In the genomic region with DNA sequence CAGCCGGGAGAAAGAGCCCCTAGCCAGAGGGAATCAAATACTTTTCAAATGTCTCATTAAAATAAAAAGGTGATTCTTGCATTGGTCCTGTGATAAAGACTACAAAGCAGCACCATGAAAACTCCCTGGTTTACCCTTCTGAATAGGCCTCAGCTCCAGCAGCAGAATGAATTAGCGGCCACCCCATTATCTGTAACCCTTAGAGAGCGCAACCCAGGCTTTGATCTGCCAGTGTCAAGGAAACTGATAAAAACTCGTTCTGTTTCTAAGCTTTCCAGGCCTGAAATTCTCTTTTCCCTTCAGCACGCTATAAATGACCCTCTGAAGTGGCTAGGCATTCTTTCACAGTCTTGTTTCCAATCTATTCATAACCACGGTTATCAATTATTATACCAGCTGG, we compare ENCODE assay signal across 18 cellular contexts.
DNase-seq lines count a peak whose midpoint lies in the region; ATAC-seq and TF ChIP-seq lines count a peak whose summit lies in the region.
"Had no signal": no experiment of that assay in that cellular context is flagged by ENCODE, and none has a peak within 500 bp of the region (broad histone marks: within the 10 kb centered on the region; RNA-seq: fewer than 3 reads in every experiment).

No MANE protein-coding gene starts in this region.

- intact Hi-C loops in transverse colon (cut with DNase I; ENCODE audit: low total_unique reads) = no loop called here

- H3K4me3 Mint-ChIP-seq in endodermal cell = no peak overlapping the region
- no peak overlapping the region for H3K4me3 Mint-ChIP-seq in type B pancreatic cell
- H3K4me3 Mint-ChIP-seq: CD4-positive, CD25-positive, alpha-beta regulatory T cell had no signal

- TF ChIP-seq POLR2A in transverse colon (IDR thresholded peaks at IDR 0.05) = no peak

- H3K27me3 Mint-ChIP-seq in endodermal cell (ENCODE audit: insufficient read depth) (no peaks in the 10 kb centered on the region), type B pancreatic cell (no peaks in the 10 kb centered on the region)
- H3K27me3 Mint-ChIP-seq: CD4-positive, CD25-positive, alpha-beta regulatory T cell had no signal

- H3K4me1 Mint-ChIP-seq in endodermal cell (peaks cover 27% of the 10 kb centered on the region), type B pancreatic cell (ENCODE audit: unreplicated experiment) (peaks cover 52% of the 10 kb centered on the region)
- H3K4me1 Mint-ChIP-seq: CD4-positive, CD25-positive, alpha-beta regulatory T cell had no signal

- TF ChIP-seq CTCF in endodermal cell (conservative IDR thresholded peaks at IDR 0.05) = no peak
- no peak for TF ChIP-seq CTCF in type B pancreatic cell (conservative IDR thresholded peaks at IDR 0.05)
- no peak for TF ChIP-seq CTCF in transverse colon (IDR thresholded peaks at IDR 0.05)

- DNase-seq in NCI-H2227 (lab: John Stamatoyannopoulos, UW; ENCODE audit: unreplicated experiment) = peak; percentile 16
- DNase-seq in endodermal cell = no peak
- no peak for DNase-seq in type B pancreatic cell (ENCODE audit: extremely low spot score, unreplicated experiment)
- DNase-seq in transverse colon = no peak
- DNase-seq in NCI-H146 treated with DMSO at 0.1 percent for 48 hours (lab: John Stamatoyannopoulos, UW; ENCODE audit: unreplicated experiment) = no peak
- DNase-seq: CD4-positive, CD25-positive, alpha-beta regulatory T cell; EL; IMR-90; Karpas-422; NCI-H1105 treated with DMSO at 0.1 percent for 48 hours; NCI-H187; NCI-H446 treated with DMSO at 0.1 percent for 48 hours; OCI-M1; RPMI8226 had no signal

- no peak overlapping the region for H3K27ac Mint-ChIP-seq in endodermal cell
- H3K27ac Mint-ChIP-seq in type B pancreatic cell = peak overlapping the region; percentile 38
- H3K27ac Mint-ChIP-seq: CD4-positive, CD25-positive, alpha-beta regulatory T cell had no signal

- no peak for ATAC-seq in HG02571 (IDR thresholded peaks at IDR 0.05; ENCODE audit: unreplicated experiment)

- no peak for TF ChIP-seq EP300 in transverse colon (IDR thresholded peaks at IDR 0.05; ENCODE audit: low read depth)

- H3K9me3 Mint-ChIP-seq in endodermal cell (no peaks in the 10 kb centered on the region), type B pancreatic cell (peaks cover 12% of the 10 kb centered on the region)

- no peaks in the 10 kb centered on the region for H3K36me3 Mint-ChIP-seq in endodermal cell (ENCODE audit: low read depth)
- no peaks in the 10 kb centered on the region for H3K36me3 Mint-ChIP-seq in type B pancreatic cell
- H3K36me3 Mint-ChIP-seq: CD4-positive, CD25-positive, alpha-beta regulatory T cell had no signal

- WGBS in endodermal cell (ENCODE audit: insufficient coverage in 1 of 2, insufficient read length in 1 of 2), 2 experiments = 58 to 75% methylated on average over 2 to 6 of the region's 6 CpGs
- WGBS in mesodermal cell (ENCODE audit: insufficient coverage in 2 of 2), 2 experiments = 36 to 65% methylated on average over 4 of the region's 6 CpGs
- 78 to 80% methylated on average over 6 of the region's 6 CpGs for WGBS in transverse colon (ENCODE audit: low coverage in 1 of 2), 2 donors

- no peak overlapping the region for H3K9ac ChIP-seq in endodermal cell (ENCODE audit: extremely low read depth, low read length, poor library complexity, severe bottlenecking)

- H3K4me3 ChIP-seq in endodermal cell (ENCODE audit: low read length) (no peak overlapping the region), mesodermal cell (ENCODE audit: extremely low read depth, insufficient read depth, low read length, poor library complexity, severe bottlenecking) (no peak overlapping the region), transverse colon (no peak overlapping the region)
- H3K4me3 ChIP-seq: HAP-1, SJSA1 had no signal

- H3K27me3 ChIP-seq in endodermal cell (ENCODE audit: control insufficient read depth, insufficient read depth, low read length, poor library complexity, severe bottlenecking) (no peaks in the 10 kb centered on the region), transverse colon (no peaks in the 10 kb centered on the region)
- H3K27me3 ChIP-seq: SJSA1 had no signal

- H3K27ac ChIP-seq in endodermal cell (ENCODE audit: low read depth, low read length) (peak overlapping the region; percentile 62), mesodermal cell (ENCODE audit: low read depth, low read length, severe bottlenecking) (peak overlapping the region; percentile 84), transverse colon (no peak overlapping the region)
- H3K27ac ChIP-seq: SJSA1 had no signal

- H3K9me3 ChIP-seq in endodermal cell (ENCODE audit: control insufficient read depth, low read length) (no peaks in the 10 kb centered on the region), mesodermal cell (ENCODE audit: control insufficient read depth, low read length) (no peaks in the 10 kb centered on the region), transverse colon (no peaks in the 10 kb centered on the region)
- H3K9me3 ChIP-seq: HAP-1, SJSA1 had no signal

- in situ Hi-C loops in transverse colon (cut with MboI; ENCODE audit: low pct_ligation_motif_present in 1 of 4, low pct_unique_long_range_greater_than_20kb in 1 of 4, low sequenced_read_pairs in 3 of 4) = no loop called here

- H3K36me3 ChIP-seq in endodermal cell (ENCODE audit: control insufficient read depth, insufficient read depth, low read length) (no peaks in the 10 kb centered on the region), mesodermal cell (ENCODE audit: control insufficient read depth, insufficient read depth, low read length) (no peaks in the 10 kb centered on the region), transverse colon (no peaks in the 10 kb centered on the region)
- H3K36me3 ChIP-seq: HAP-1, SJSA1 had no signal

- H3K4me1 ChIP-seq in endodermal cell (ENCODE audit: control insufficient read depth, insufficient read depth, low read length) (peaks cover 2% of the 10 kb centered on the region), mesodermal cell (ENCODE audit: control insufficient read depth, insufficient read depth, low read length, poor library complexity, severe bottlenecking) (peaks cover 16% of the 10 kb centered on the region), transverse colon (no peaks in the 10 kb centered on the region)
- H3K4me1 ChIP-seq: HAP-1, SJSA1 had no signal

Comparison
In these comparisons a context has a peak if more than half of its experiments do, and no peak if none do; other contexts are left out.
1. H3K27ac ChIP-seq: peak in endodermal cell (single experiment) and mesodermal cell (single experiment); none in transverse colon (0 of 4).